ENCODE assay signal across 8 cellular contexts in genomic region chr3:9951598-9951961, GRCh38. TPM values are rescaled to one million over a fixed set of nuclear protein-coding genes. Genes with fewer than 3 reads are reported as not detected.
A peak's percentile ranks its signal among the peaks of the same experiment; 100 is the strongest.
DNase-seq lines count a peak whose midpoint lies in the region; ATAC-seq and TF ChIP-seq lines count a peak whose summit lies in the region.

No MANE protein-coding gene starts in this region.

- no peaks in the 10 kb centered on the region for H3K27me3 Mint-ChIP-seq in T-helper 2 cell treated with Interferon-gamma antibody and Interleukin-4, amounts not matched to agents 5 μg/mL and 100 μg/mL, for 36 hours (ENCODE audit: low read depth)
- H3K27me3 Mint-ChIP-seq in T-cell: no peaks in the 10 kb centered on the region
- peaks cover 2% of the 10 kb centered on the region for H3K27me3 Mint-ChIP-seq in glutamatergic neuron (ENCODE audit: unreplicated experiment)
- no peaks in the 10 kb centered on the region for H3K27me3 Mint-ChIP-seq in stimulated activated naive CD8-positive, alpha-beta T cell treated with anti-CD3 and anti-CD28 coated beads, Interleukin-15, amount 100 ng/mL, for 72 hours

- H3K4me1 Mint-ChIP-seq in T-helper 2 cell treated with Interferon-gamma antibody and Interleukin-4, amounts not matched to agents 5 μg/mL and 100 μg/mL, for 36 hours (ENCODE audit: low read depth): peaks cover 14% of the 10 kb centered on the region
- H3K4me1 Mint-ChIP-seq in T-cell (peaks cover 15 to 24% (median 21%) of the 10 kb centered on the region in 3 donors), glutamatergic neuron (ENCODE audit: low read depth, unreplicated experiment) (no peaks in the 10 kb centered on the region)
- peaks cover 22% of the 10 kb centered on the region for H3K4me1 Mint-ChIP-seq in stimulated activated naive CD8-positive, alpha-beta T cell treated with anti-CD3 and anti-CD28 coated beads, Interleukin-15, amount 100 ng/mL, for 72 hours

- POLR2A ChIA-PET in T-cell (lab: Charles Lee): interaction anchor here in 1 of 2 donors (1.0 kb wide), 1 partner anchor 18 kb away, joined by 5 read pairs; the partner anchor contains the start of gene CRELD1

- intact Hi-C loops in posterior vena cava (cut with DNase I): no loop called here

- CTCF ChIA-PET in T-cell (lab: Charles Lee): interaction anchor here (1.1 to 2.3 kb wide), 3 partner anchors 19 to 36 kb away, joined by 3 to 21 read pairs (median 4); partner anchors contain the start of gene CRELD1 (in 1 of the 2)

- H3K9me3 Mint-ChIP-seq in T-helper 2 cell treated with Interferon-gamma antibody and Interleukin-4, amounts not matched to agents 5 μg/mL and 100 μg/mL, for 36 hours: no peaks in the 10 kb centered on the region
- no peaks in the 10 kb centered on the region for H3K9me3 Mint-ChIP-seq in T-cell
- peaks cover 2% of the 10 kb centered on the region for H3K9me3 Mint-ChIP-seq in glutamatergic neuron (ENCODE audit: unreplicated experiment)
- no peaks in the 10 kb centered on the region for H3K9me3 Mint-ChIP-seq in stimulated activated naive CD8-positive, alpha-beta T cell treated with anti-CD3 and anti-CD28 coated beads, Interleukin-15, amount 100 ng/mL, for 72 hours

- peak in 3 of 4 experiments; percentile 7 to 24 (median 21) for ATAC-seq in T-cell (replicated peaks in 1 of 4)
- peak; percentile 59 for ATAC-seq in stimulated activated naive CD8-positive, alpha-beta T cell treated with anti-CD3 and anti-CD28 coated beads, Interleukin-15, amount 100 ng/mL, for 72 hours

- H3K4me3 Mint-ChIP-seq in T-helper 2 cell treated with Interferon-gamma antibody and Interleukin-4, amounts not matched to agents 5 μg/mL and 100 μg/mL, for 36 hours: peak overlapping the region; percentile 87
- H3K4me3 Mint-ChIP-seq in T-cell: peak overlapping the region; percentile 79 to 90 (median 85)
- H3K4me3 Mint-ChIP-seq in glutamatergic neuron (ENCODE audit: unreplicated experiment): peak overlapping the region; percentile 83
- H3K4me3 Mint-ChIP-seq in stimulated activated naive CD8-positive, alpha-beta T cell treated with anti-CD3 and anti-CD28 coated beads, Interleukin-15, amount 100 ng/mL, for 72 hours: peak overlapping the region; percentile 90 to 93

- H3K27ac Mint-ChIP-seq in T-helper 2 cell treated with Interferon-gamma antibody and Interleukin-4, amounts not matched to agents 5 μg/mL and 100 μg/mL, for 36 hours: peak overlapping the region; percentile 50
- peak overlapping the region in 1 of 2 donors; percentile 69 for H3K27ac Mint-ChIP-seq in T-cell
- H3K27ac Mint-ChIP-seq in glutamatergic neuron (ENCODE audit: unreplicated experiment): no peak overlapping the region
- peak overlapping the region; percentile 61 to 68 for H3K27ac Mint-ChIP-seq in stimulated activated naive CD8-positive, alpha-beta T cell treated with anti-CD3 and anti-CD28 coated beads, Interleukin-15, amount 100 ng/mL, for 72 hours

- no peak for DNase-seq in T-helper 2 cell treated with Interferon-gamma antibody and Interleukin-4, amounts not matched to agents 5 μg/mL and 100 μg/mL, for 36 hours (ENCODE audit: low spot score)
- no peak for DNase-seq in T-helper 2 cell
- DNase-seq in T-cell: no peak
- no peak for DNase-seq in glutamatergic neuron
- DNase-seq in stimulated activated naive CD8-positive, alpha-beta T cell treated with anti-CD3 and anti-CD28 coated beads, Interleukin-15, amount 100 ng/mL, for 72 hours: peak in 1 of 2 donors; percentile 47
- DNase-seq in NCI-H1092 (lab: John Stamatoyannopoulos, UW): no peak
- no peak for DNase-seq in posterior vena cava (ENCODE audit: low spot score)
- no peak for DNase-seq in NCI-H2196 treated with DMSO at 0.1 percent for 48 hours (lab: John Stamatoyannopoulos, UW; ENCODE audit: unreplicated experiment)

- TF ChIP-seq CTCF in glutamatergic neuron (IDR thresholded peaks at IDR 0.05; ENCODE audit: partially characterized antibody, unreplicated experiment): no peak

- H3K36me3 Mint-ChIP-seq in T-helper 2 cell treated with Interferon-gamma antibody and Interleukin-4, amounts not matched to agents 5 μg/mL and 100 μg/mL, for 36 hours (ENCODE audit: low read depth): no peaks in the 10 kb centered on the region
- H3K36me3 Mint-ChIP-seq in T-cell: no peaks in the 10 kb centered on the region
- H3K36me3 Mint-ChIP-seq in glutamatergic neuron (ENCODE audit: unreplicated experiment): no peaks in the 10 kb centered on the region

RNA-seq across cellular contexts. Expression of gene PRRT3, which starts 0.6 kb away (rescaled TPM):
- 10 to 100 TPM in 2 of 5 donors, 1 to 10 TPM in 3; 6.6 to 10.5 (median 9.2) TPM for total RNA-seq in T-cell
- total RNA-seq in glutamatergic neuron (ENCODE audit: unreplicated experiment): 8.9 TPM
- total RNA-seq in posterior vena cava: 1 to 10 TPM; 1.5 to 2.7 TPM

RNA-seq across cellular contexts. Expression of gene CRELD1, which starts 17.9 kb away (rescaled TPM):
- total RNA-seq in T-cell: 10 to 100 TPM; 23.0 to 55.2 (median 48.0) TPM
- total RNA-seq in glutamatergic neuron (ENCODE audit: unreplicated experiment): 92.6 TPM
- 10 to 100 TPM; 22.3 to 29.5 TPM for total RNA-seq in posterior vena cava

RNA-seq across cellular contexts. Expression of gene IL17RC, which starts 34.7 kb away (rescaled TPM):
- total RNA-seq in T-cell (1 to 10 TPM in 2 of 5 donors, under 1 TPM in 3; 0.54 to 1.2 (median 0.80) TPM), glutamatergic neuron (ENCODE audit: unreplicated experiment) (41.9 TPM), posterior vena cava (10 to 100 TPM; 31.9 to 41.1 TPM)

RNA-seq across cellular contexts. Expression of gene EMC3, which starts 35.1 kb away (rescaled TPM):
- total RNA-seq in T-cell (10 to 100 TPM; 33.8 to 47.7 (median 36.6) TPM), glutamatergic neuron (ENCODE audit: unreplicated experiment) (49.0 TPM), posterior vena cava (10 to 100 TPM; 50.4 to 52.8 TPM)

RNA-seq across cellular contexts. Expression of gene IL17RE, which starts 48.9 kb away (rescaled TPM):
- total RNA-seq in T-cell (1 to 10 TPM in 4 of 5 donors, under 1 TPM in 1; 0.68 to 5.1 (median 1.9) TPM), glutamatergic neuron (ENCODE audit: unreplicated experiment) (3.9 TPM), posterior vena cava (1 to 10 TPM; 9.6 to 10.0 TPM)

Comparison
In these comparisons a context has a peak if more than half of its experiments do, and no peak if none do; other contexts are left out.
1. RNA of gene IL17RC, which starts 34.7 kb away (total RNA-seq): 41.9 TPM in glutamatergic neuron (single experiment) and 31.9 to 41.1 TPM in posterior vena cava; 0.54 to 1.2 TPM in T-cell; every median in the first group is over 10 times any median in the second.
2. Peak in every context shown above with its lines, with median percentiles within 50 percentile points of each other: H3K4me3 Mint-ChIP-seq.